In genomic region chr18:23578067-23578705, GRCh38 we compare ENCODE assay signal across 13 cellular contexts. TPM values are rescaled to one million over a fixed set of nuclear protein-coding genes. Genes with fewer than 3 reads are reported as not detected.
DNase-seq lines count a peak whose midpoint lies in the region; ATAC-seq and TF ChIP-seq lines count a peak whose summit lies in the region.
"Had no signal": no experiment of that assay in that cellular context is flagged by ENCODE, and none has a peak within 500 bp of the region (broad histone marks: within the 10 kb centered on the region; RNA-seq: fewer than 3 reads in every experiment).

No MANE protein-coding gene starts in this region.

- 93 to 95% methylated on average over 6 of the region's 6 CpGs for WGBS in heart right ventricle, 2 donors

- H2AFZ ChIP-seq in OCI-LY7 (ENCODE audit: low read length): no peak overlapping the region

- intact Hi-C loops in OCI-LY7 (cut with micrococcal nuclease; ENCODE audit: unreplicated experiment) (no loop called here), heart right ventricle (cut with DNase I) (no loop called here), colonic mucosa (cut with DNase I) (no loop called here)

- BruUV-seq in OCI-LY7 (replicated peaks; lab: Mats Ljungman, UMichigan): no TSS peak

- H3K4me1 Mint-ChIP-seq in activated naive CD8-positive, alpha-beta T cell treated with anti-CD3 and anti-CD28 coated beads, Interleukin-2, amount 10 ng/mL, durations not matched to agents 7 days and 5 days: peaks cover 36% of the 10 kb centered on the region
- H3K4me1 Mint-ChIP-seq in activated naive CD8-positive, alpha-beta T cell treated with anti-CD3 and anti-CD28 coated beads for 36 hours: peaks cover 36% of the 10 kb centered on the region
- peaks cover 64 to 75% of the 10 kb centered on the region in 2 donors for H3K4me1 Mint-ChIP-seq in effector memory CD8-positive, alpha-beta T cell (ENCODE audit: low read depth in 2 of 2)

- no peaks in the 10 kb centered on the region for H3K79me2 ChIP-seq in OCI-LY7 (ENCODE audit: insufficient read depth, low read depth, low read length)

- H3K36me3 ChIP-seq in OCI-LY7 (ENCODE audit: insufficient read depth, low read length): peaks cover 28% of the 10 kb centered on the region
- H3K36me3 ChIP-seq in heart right ventricle: peaks cover 0 to 32% (median 0%) of the 10 kb centered on the region in 9 donors
- H3K36me3 ChIP-seq in colonic mucosa: no peaks in the 10 kb centered on the region
- H3K36me3 ChIP-seq: cardiac muscle cell had no signal

- CTCF ChIA-PET in OCI-LY7 (lab: Charles Lee; ENCODE audit: unreplicated experiment): no interaction called here

- H3K27me3 ChIP-seq in heart right ventricle (no peaks in the 10 kb centered on the region), colonic mucosa (no peaks in the 10 kb centered on the region)
- H3K27me3 ChIP-seq: cardiac muscle cell, upper lobe of left lung had no signal

- TF ChIP-seq CTCF in OCI-LY7 (conservative IDR thresholded peaks at IDR 0.05; ENCODE audit: low read length): no peak
- TF ChIP-seq CTCF in heart right ventricle (IDR thresholded peaks at IDR 0.05): no peak
- no peak for TF ChIP-seq CTCF in colonic mucosa (IDR thresholded peaks at IDR 0.05)

- H3K4me1 ChIP-seq in OCI-LY7 (ENCODE audit: insufficient read depth, low read length, poor library complexity, severe bottlenecking) (peaks cover 15% of the 10 kb centered on the region), heart right ventricle (peaks cover 0 to 69% (median 25%) of the 10 kb centered on the region in 9 donors), colonic mucosa (peaks cover 5% of the 10 kb centered on the region)

- H3K4me2 ChIP-seq in OCI-LY7 (ENCODE audit: low read length): no peak overlapping the region; the same call in 1 of the 2 replicates

- H3K27ac Mint-ChIP-seq in activated naive CD8-positive, alpha-beta T cell treated with anti-CD3 and anti-CD28 coated beads, Interleukin-2, amount 10 ng/mL, durations not matched to agents 7 days and 5 days: peak overlapping the region; percentile 33
- no peak overlapping the region for H3K27ac Mint-ChIP-seq in activated naive CD8-positive, alpha-beta T cell treated with anti-CD3 and anti-CD28 coated beads for 36 hours
- peak overlapping the region; percentile 76 to 79 for H3K27ac Mint-ChIP-seq in effector memory CD8-positive, alpha-beta T cell

- no peak overlapping the region for H3K4me3 Mint-ChIP-seq in activated naive CD8-positive, alpha-beta T cell treated with anti-CD3 and anti-CD28 coated beads, Interleukin-2, amount 10 ng/mL, durations not matched to agents 7 days and 5 days
- no peak overlapping the region for H3K4me3 Mint-ChIP-seq in activated naive CD8-positive, alpha-beta T cell treated with anti-CD3 and anti-CD28 coated beads for 36 hours
- peak overlapping the region; percentile 44 to 56 for H3K4me3 Mint-ChIP-seq in effector memory CD8-positive, alpha-beta T cell

- no peaks in the 10 kb centered on the region for H3K9me3 Mint-ChIP-seq in activated naive CD8-positive, alpha-beta T cell treated with anti-CD3 and anti-CD28 coated beads, Interleukin-2, amount 10 ng/mL, durations not matched to agents 7 days and 5 days
- H3K9me3 Mint-ChIP-seq in activated naive CD8-positive, alpha-beta T cell treated with anti-CD3 and anti-CD28 coated beads for 36 hours: no peaks in the 10 kb centered on the region
- no peaks in the 10 kb centered on the region for H3K9me3 Mint-ChIP-seq in effector memory CD8-positive, alpha-beta T cell

- no peaks in the 10 kb centered on the region for H4K20me1 ChIP-seq in OCI-LY7 (ENCODE audit: insufficient read depth, low read length)

- H3K9me2 ChIP-seq in OCI-LY7 (ENCODE audit: insufficient read depth, low read length): no peaks in the 10 kb centered on the region

- no peak for DNase-seq in activated naive CD8-positive, alpha-beta T cell treated with anti-CD3 and anti-CD28 coated beads, Interleukin-2, amount 10 ng/mL, durations not matched to agents 7 days and 5 days
- DNase-seq in activated naive CD8-positive, alpha-beta T cell treated with anti-CD3 and anti-CD28 coated beads for 36 hours: no peak
- peak; percentile 38 for DNase-seq in OCI-LY7 (ENCODE audit: low spot score)
- DNase-seq in effector memory CD8-positive, alpha-beta T cell: no peak
- no peak for DNase-seq in heart right ventricle
- DNase-seq in RKO (ENCODE audit: low spot score): no peak
- DNase-seq in colonic mucosa: no peak
- DNase-seq: activated naive CD4-positive, alpha-beta T cell treated with Interleukin-2 at 50 U/mL for 16 hours; NCI-H2171; PC-3 had no signal

- H3K27ac ChIP-seq in OCI-LY7 (ENCODE audit: low read depth, low read length, poor library complexity, severe bottlenecking) (no peak overlapping the region), temporal lobe (ENCODE audit: low read depth, low read length) (peak overlapping the region; percentile 2), heart right ventricle (no peak overlapping the region), colonic mucosa (no peak overlapping the region)
- H3K27ac ChIP-seq: cardiac muscle cell had no signal

- no peak for ATAC-seq in activated naive CD8-positive, alpha-beta T cell treated with anti-CD3 and anti-CD28 coated beads, Interleukin-2, amount 10 ng/mL, durations not matched to agents 7 days and 5 days (ENCODE audit: low read depth)
- ATAC-seq in effector memory CD8-positive, alpha-beta T cell (replicated peaks): no peak
- no peak for ATAC-seq in heart right ventricle
- ATAC-seq: PC-3 had no signal

- H3K36me3 Mint-ChIP-seq in activated naive CD8-positive, alpha-beta T cell treated with anti-CD3 and anti-CD28 coated beads, Interleukin-2, amount 10 ng/mL, durations not matched to agents 7 days and 5 days: peaks cover 25% of the 10 kb centered on the region
- H3K36me3 Mint-ChIP-seq in activated naive CD8-positive, alpha-beta T cell treated with anti-CD3 and anti-CD28 coated beads for 36 hours: peaks cover 21% of the 10 kb centered on the region
- H3K36me3 Mint-ChIP-seq in effector memory CD8-positive, alpha-beta T cell (ENCODE audit: insufficient read depth): peaks cover 48% of the 10 kb centered on the region

- H3K27me3 Mint-ChIP-seq in activated naive CD8-positive, alpha-beta T cell treated with anti-CD3 and anti-CD28 coated beads, Interleukin-2, amount 10 ng/mL, durations not matched to agents 7 days and 5 days: no peaks in the 10 kb centered on the region
- no peaks in the 10 kb centered on the region for H3K27me3 Mint-ChIP-seq in activated naive CD8-positive, alpha-beta T cell treated with anti-CD3 and anti-CD28 coated beads for 36 hours
- no peaks in the 10 kb centered on the region for H3K27me3 Mint-ChIP-seq in effector memory CD8-positive, alpha-beta T cell

- POLR2A ChIA-PET in activated naive CD8-positive, alpha-beta T cell treated with anti-CD3 and anti-CD28 coated beads, Interleukin-2, amount 10 ng/mL, durations not matched to agents 7 days and 5 days (lab: Charles Lee): no interaction called here
- POLR2A ChIA-PET in OCI-LY7 (lab: Charles Lee): no interaction called here

- H3K9ac ChIP-seq in colonic mucosa (ENCODE audit: low read depth in 2 of 2, low read length in 2 of 2): no peak overlapping the region

- H3K9me3 ChIP-seq in OCI-LY7 (ENCODE audit: low read length): no peaks in the 10 kb centered on the region
- H3K9me3 ChIP-seq in heart right ventricle: no peaks in the 10 kb centered on the region
- no peaks in the 10 kb centered on the region for H3K9me3 ChIP-seq in colonic mucosa
- H3K9me3 ChIP-seq: upper lobe of left lung had no signal

- H3K4me3 ChIP-seq in OCI-LY7 (ENCODE audit: low read depth, low read length, poor library complexity, severe bottlenecking) (no peak overlapping the region), heart right ventricle (no peak overlapping the region), colonic mucosa (no peak overlapping the region)
- H3K4me3 ChIP-seq: cardiac muscle cell, upper lobe of left lung had no signal

RNA-seq across cellular contexts. Expression of gene NPC1, which starts 8.1 kb away (rescaled TPM):
- total RNA-seq in activated naive CD8-positive, alpha-beta T cell treated with anti-CD3 and anti-CD28 coated beads, Interleukin-2, amount 10 ng/mL, durations not matched to agents 7 days and 5 days: 10 to 100 TPM; 54.5 to 55.3 TPM
- total RNA-seq in activated naive CD8-positive, alpha-beta T cell treated with anti-CD3 and anti-CD28 coated beads for 36 hours: 10 to 100 TPM; 19.7 to 22.3 TPM
- total RNA-seq in OCI-LY7 (2014; rRNA removed; shearing (Covaris generic)): 22.3 and 26.0 TPM in 2 replicates
- 38.9 and 40.7 TPM in 2 replicates for total RNA-seq in OCI-LY7 (2022)
- 30.2 TPM for total RNA-seq in temporal lobe
- 10 to 100 TPM in 8 of 10 donors, 1 to 10 TPM in 2; 9.7 to 21.2 (median 13.3) TPM for total RNA-seq in heart right ventricle
- polyA plus RNA-seq in heart right ventricle: 10 to 100 TPM in 1 of 2 donors, 1 to 10 TPM in 1; 8.9 to 34.4 TPM
- 10 to 100 TPM; 29.9 to 32.3 TPM for total RNA-seq in colonic mucosa

Comparison
In these comparisons a context has a peak if more than half of its experiments do, and no peak if none do; other contexts are left out.
1. H3K4me3 Mint-ChIP-seq: peak in effector memory CD8-positive, alpha-beta T cell (2 of 2); none in activated naive CD8-positive, alpha-beta T cell treated with anti-CD3 and anti-CD28 coated beads, Interleukin-2, amount 10 ng/mL, durations not matched to agents 7 days and 5 days (single experiment) and activated naive CD8-positive, alpha-beta T cell treated with anti-CD3 and anti-CD28 coated beads for 36 hours (single experiment).